1 cellular context compared by ENCODE assay signal in the genomic region with DNA sequence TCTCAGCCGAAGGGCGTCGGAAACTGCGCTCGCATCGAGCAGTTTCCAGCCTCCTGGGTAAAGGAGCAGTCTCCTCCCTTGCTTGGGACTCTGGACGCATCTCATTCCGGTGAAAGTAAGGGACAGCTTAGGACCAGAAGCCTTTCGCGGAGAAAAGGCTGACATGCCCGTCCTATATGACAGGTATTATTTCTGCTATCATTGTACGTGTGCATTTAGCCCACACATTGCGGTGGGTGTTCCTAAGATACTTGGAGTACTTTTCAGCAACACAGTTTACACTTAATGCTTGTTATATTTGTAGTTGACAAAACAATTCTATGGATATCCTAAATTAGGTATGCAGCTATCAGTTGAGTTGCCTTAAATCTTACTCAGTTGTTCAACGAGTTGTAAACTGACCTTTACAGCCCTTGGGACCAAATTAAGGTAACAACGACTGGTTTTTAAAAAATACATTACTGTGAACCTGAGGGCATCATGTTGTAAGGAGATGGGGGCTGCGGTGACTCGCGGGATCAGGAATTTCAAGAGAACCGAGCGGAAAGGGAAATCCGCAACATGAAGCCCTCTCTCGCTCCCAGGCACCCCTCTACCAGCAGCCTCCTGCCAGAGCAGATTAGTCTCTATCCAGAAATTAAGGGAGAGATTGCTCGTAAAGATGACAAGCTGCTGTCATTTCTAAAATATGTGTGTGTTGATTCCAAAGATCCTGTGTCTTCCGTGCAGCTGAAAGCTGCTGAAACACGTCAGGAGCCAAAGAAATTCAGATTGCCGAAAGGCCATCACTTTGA.
TF ChIP-seq lines count a peak whose summit lies in the region.

No MANE protein-coding gene starts in this region.

TF ChIP-seq in K562, 482 proteins besides CTCF, POLR2A, EP300 and RAD21 (continued from another document):
- TF ChIP-seq KDM5B (IDR thresholded peaks at IDR 0.05; ENCODE audit: insufficient replicate concordance, low read depth, low read length) = peak; percentile 65
- 0 out of 2 replicates have a peak, but pooled peaks have one; percentile 34 for TF ChIP-seq ZNF23 (CRISPR knock-in tag; IDR thresholded peaks at IDR 0.05)
- peak; percentile 65 for TF ChIP-seq FOSL1 (tag; conservative IDR thresholded peaks at IDR 0.05)
- TF ChIP-seq BCLAF1 (IDR thresholded peaks at IDR 0.05; ENCODE audit: borderline replicate concordance in 1 of 2, control insufficient read depth in 1 of 2, low read depth in 2 of 2, low read length in 1 of 2) = no peak
- TF ChIP-seq ZNF146 (CRISPR knock-in tag; IDR thresholded peaks at IDR 0.05; ENCODE audit: unreplicated experiment) = peak; percentile 20
- TF ChIP-seq SIN3A (IDR thresholded peaks at IDR 0.05; ENCODE audit: borderline replicate concordance in 2 of 2, control insufficient read depth in 1 of 2, low read depth in 2 of 2, low read length in 2 of 2) = peak in 1 of 2 experiments; percentile 18; a peak in 1 of 4 replicates
